ENCODE assay signal across 11 cellular contexts in the genomic region with DNA sequence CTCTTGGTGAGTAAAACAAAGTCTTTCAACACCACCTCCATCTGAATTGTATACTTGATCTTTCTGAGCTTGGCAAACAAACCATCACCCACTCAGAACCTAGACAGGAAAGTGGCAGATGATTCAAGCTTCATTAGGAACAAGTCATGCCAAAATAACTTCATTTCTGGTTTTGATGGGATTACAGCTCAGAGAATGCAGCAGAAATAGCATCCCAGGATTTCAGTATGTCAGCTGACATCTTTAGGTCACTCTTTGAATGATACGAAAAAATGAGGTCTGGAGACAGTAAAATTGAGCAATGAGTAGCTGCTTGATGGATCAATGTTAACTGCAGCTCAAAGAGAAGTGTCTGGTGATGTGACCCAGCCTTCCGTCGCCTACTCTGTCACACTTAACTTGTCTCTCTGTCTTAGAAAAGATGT.
DNase-seq lines count a peak whose midpoint lies in the region; ATAC-seq and TF ChIP-seq lines count a peak whose summit lies in the region.
"Had no signal": no experiment of that assay in that cellular context is flagged by ENCODE, and none has a peak within 500 bp of the region (broad histone marks: within the 10 kb centered on the region; RNA-seq: fewer than 3 reads in every experiment).

No MANE protein-coding gene starts in this region.

- peaks cover 19% of the 10 kb centered on the region for H3F3A ChIP-seq in neural progenitor cell (ENCODE audit: low read depth)

- no peak overlapping the region for H2AFZ ChIP-seq in neural progenitor cell (replicated peaks)
- H2AFZ ChIP-seq: parathyroid adenoma had no signal

- no peaks in the 10 kb centered on the region for H3K9me3 ChIP-seq in neural progenitor cell (ENCODE audit: low read depth)
- no peaks in the 10 kb centered on the region for H3K9me3 ChIP-seq in right atrium auricular region

- peaks cover 8% of the 10 kb centered on the region for H3K36me3 Mint-ChIP-seq in neural progenitor cell

- peaks cover 4% of the 10 kb centered on the region for H3K9me3 Mint-ChIP-seq in neural progenitor cell
- H3K9me3 Mint-ChIP-seq: dendritic cell treated with granulocyte-macrophage colony-stimulating factor and Interleukin-4, amounts not matched to agents 40 ng/mL and 50 ng/mL, for 4 days; IgD-negative memory B cell had no signal

- H3K4me3 ChIP-seq in cardiac fibroblast (replicated peaks in 1 of 2; ENCODE audit: low read depth in 2 of 2, low read length in 2 of 2) = no peak overlapping the region
- H3K4me3 ChIP-seq in neural progenitor cell = no peak overlapping the region
- no peak overlapping the region for H3K4me3 ChIP-seq in right atrium auricular region

- peak overlapping the region; percentile 100 for H3K27ac Mint-ChIP-seq in neural progenitor cell
- H3K27ac Mint-ChIP-seq: dendritic cell treated with granulocyte-macrophage colony-stimulating factor and Interleukin-4, amounts not matched to agents 40 ng/mL and 50 ng/mL, for 4 days had no signal

- H3K27ac ChIP-seq in neural progenitor cell (no peak overlapping the region), right atrium auricular region (peak overlapping the region in 1 of 2 donors; percentile 62)
- H3K27ac ChIP-seq: parathyroid adenoma had no signal

- H4K20me1 ChIP-seq in neural progenitor cell (ENCODE audit: low read depth) = no peaks in the 10 kb centered on the region

- no peaks in the 10 kb centered on the region for H3K79me2 ChIP-seq in neural progenitor cell (ENCODE audit: low read depth)
- H3K79me2 ChIP-seq: parathyroid adenoma had no signal

- H3K36me3 ChIP-seq in neural progenitor cell (no peaks in the 10 kb centered on the region), right atrium auricular region (no peaks in the 10 kb centered on the region)

- H3K9ac ChIP-seq in neural progenitor cell = no peak overlapping the region
- H3K9ac ChIP-seq: parathyroid adenoma had no signal

- peaks cover 2% of the 10 kb centered on the region for H3K27me3 Mint-ChIP-seq in neural progenitor cell (ENCODE audit: insufficient read depth, low read depth)
- H3K27me3 Mint-ChIP-seq: dendritic cell treated with granulocyte-macrophage colony-stimulating factor and Interleukin-4, amounts not matched to agents 40 ng/mL and 50 ng/mL, for 4 days; IgD-negative memory B cell had no signal

- TF ChIP-seq CTCF in cardiac fibroblast (IDR thresholded peaks at IDR 0.05; ENCODE audit: low read depth, low read length) (no peak), neural progenitor cell (IDR thresholded peaks at IDR 0.05) (no peak), right atrium auricular region (IDR thresholded peaks at IDR 0.05) (no peak)

- peak overlapping the region; percentile 34 for H3K4me3 Mint-ChIP-seq in neural progenitor cell
- H3K4me3 Mint-ChIP-seq: dendritic cell treated with granulocyte-macrophage colony-stimulating factor and Interleukin-4, amounts not matched to agents 40 ng/mL and 50 ng/mL, for 4 days; IgD-negative memory B cell had no signal

- peak overlapping the region; percentile 49 for H3K4me2 ChIP-seq in neural progenitor cell

- no peak for ATAC-seq in HG02798 (IDR thresholded peaks at IDR 0.05; ENCODE audit: poor library complexity, unreplicated experiment)

- peak; percentile 80 for DNase-seq in DMS79 (lab: John Stamatoyannopoulos, UW)
- DNase-seq in NCI-H1694 treated with DMSO at 0.1 percent for 48 hours (lab: John Stamatoyannopoulos, UW) = peak; percentile 70
- peak; percentile 32 to 47 for DNase-seq in cardiac fibroblast (ENCODE audit: low read depth in 2 of 2)
- DNase-seq in neural progenitor cell (ENCODE audit: low spot score) = peak; percentile 45
- no peak for DNase-seq in right atrium auricular region (ENCODE audit: low spot score)
- DNase-seq in hippocampal formation (lab: John Stamatoyannopoulos, UW) = no peak
- DNase-seq: NCI-H526 treated with DMSO at 0.1 percent for 48 hours had no signal

- H3K4me1 ChIP-seq in neural progenitor cell (peaks cover 28% of the 10 kb centered on the region), right atrium auricular region (peaks cover 0 to 25% of the 10 kb centered on the region in 2 donors)
- H3K4me1 ChIP-seq: parathyroid adenoma had no signal

- H3K27me3 ChIP-seq in neural progenitor cell = no peaks in the 10 kb centered on the region
- H3K27me3 ChIP-seq in right atrium auricular region = no peaks in the 10 kb centered on the region

- H3K4me1 Mint-ChIP-seq in neural progenitor cell = peaks cover 66% of the 10 kb centered on the region

Comparison
In these comparisons a context has a peak if more than half of its experiments do, and no peak if none do; other contexts are left out.
1. DNase-seq: peak in DMS79 (single experiment), NCI-H1694 treated with DMSO at 0.1 percent for 48 hours (single experiment), cardiac fibroblast (2 of 2) and neural progenitor cell (single experiment); none in right atrium auricular region (single experiment) and hippocampal formation (0 of 2).